9 cellular contexts compared by ENCODE assay signal in genomic region chr3:65588884-65589283, GRCh38.
"Had no signal": no experiment of that assay in that cellular context is flagged by ENCODE, and none has a peak within 500 bp of the region (broad histone marks: within the 10 kb centered on the region; RNA-seq: fewer than 3 reads in every experiment).

No MANE protein-coding gene starts in this region.

- H3K4me3 ChIP-seq: HAP-1 had no signal

- H3K36me3 ChIP-seq: HAP-1 had no signal

- H3K4me2 ChIP-seq: KMS-11 had no signal

- H3K27ac Mint-ChIP-seq: HFFc6 had no signal

- H3K9me3 ChIP-seq: HAP-1 had no signal

- H3K9ac ChIP-seq: KMS-11 had no signal

- H3K9me3 Mint-ChIP-seq: HFFc6 had no signal

- DNase-seq: GOT3, H7, HFFc6, KBM-7 had no signal

- ATAC-seq: HCT116, HepG2 had no signal

- FAIRE-seq: HepG2 had no signal

- H3K4me3 Mint-ChIP-seq: HFFc6 had no signal

- H3K4me1 ChIP-seq: HAP-1 had no signal

- H3K27ac ChIP-seq: HL-60, KMS-11 had no signal
